18 cellular contexts compared by ENCODE assay signal in the genomic region with DNA sequence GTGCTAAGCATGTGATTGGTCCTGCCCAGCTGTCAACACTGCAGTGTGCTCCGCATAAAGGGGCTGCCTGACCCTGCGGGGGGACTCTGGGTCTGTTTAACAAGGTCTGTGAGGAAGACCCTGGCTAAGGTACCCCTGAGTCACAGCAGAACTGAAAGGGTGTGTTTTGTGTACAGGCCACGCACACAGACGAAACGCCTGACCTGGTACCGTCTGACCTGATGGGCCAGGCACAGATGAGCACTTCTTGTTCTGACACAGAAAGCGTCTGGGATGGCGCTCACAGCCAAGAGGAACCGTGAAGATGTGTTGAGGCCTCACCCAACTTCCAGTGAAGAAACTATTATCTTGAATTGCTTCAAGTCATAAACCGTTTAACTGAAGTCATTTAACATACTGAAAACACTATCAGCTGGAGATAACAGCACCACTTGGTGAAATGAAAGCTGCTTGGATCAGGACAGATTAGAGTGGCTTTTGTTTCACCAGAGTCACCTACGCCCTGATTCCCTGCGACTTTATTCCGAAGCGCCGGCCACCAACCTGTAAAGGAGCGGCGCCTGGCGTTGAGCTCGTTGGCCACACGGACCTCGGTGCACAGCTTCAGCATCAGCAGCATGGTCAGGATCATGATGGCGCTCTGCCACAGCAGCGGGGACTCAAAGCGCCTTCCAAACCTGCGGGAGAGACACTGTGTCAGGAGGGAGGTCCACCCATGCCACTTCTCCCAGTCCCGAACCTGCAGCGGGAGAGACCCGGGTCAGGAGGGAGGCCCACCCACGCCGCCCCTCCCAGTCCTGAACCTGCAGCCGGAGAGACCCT. TPM values are rescaled to one million over a fixed set of nuclear protein-coding genes. Genes with fewer than 3 reads are reported as not detected.
DNase-seq lines count a peak whose midpoint lies in the region; ATAC-seq, FAIRE-seq and TF ChIP-seq lines count a peak whose summit lies in the region.
"Had no signal": no experiment of that assay in that cellular context is flagged by ENCODE, and none has a peak within 500 bp of the region (broad histone marks: within the 10 kb centered on the region; RNA-seq: fewer than 3 reads in every experiment).

No MANE protein-coding gene starts in this region.

- no peak for FAIRE-seq in HepG2 (lab: Jason Lieb, UNC)
- FAIRE-seq: HTR-8/SVneo had no signal

- no peak overlapping the region for H3K4me3 Mint-ChIP-seq in brain
- H3K4me3 Mint-ChIP-seq: activated naive CD8-positive, alpha-beta T cell treated with anti-CD3 and anti-CD28 coated beads, Interleukin-2, amount 50 U/mL, for 24 hours; natural killer cell treated with Interleukin-12 subunit alpha and Interleukin-12 subunit beta and Interleukin-15 and Interleukin-18, amount 100 ng/mL, for 72 hours had no signal

- DNase-seq in HUDEP-2 (lab: John Stamatoyannopoulos, UW; ENCODE audit: unreplicated experiment in 76 of 76) (peak in 74 of 76 experiments; percentile 36 to 96 (median 78)), HepG2 (ENCODE audit: low spot score) (no peak), stomach (peak; percentile 28), HT-29 (ENCODE audit: low spot score) (no peak), HPDE6-E6E7 (ENCODE audit: extremely low spot score) (no peak)
- DNase-seq in effector CD8-positive, alpha-beta T cell (lab: John Stamatoyannopoulos, UW) = no peak
- DNase-seq: activated naive CD8-positive, alpha-beta T cell treated with anti-CD3 and anti-CD28 coated beads, Interleukin-2, amount 50 U/mL, for 24 hours; esophagus squamous epithelium; NCI-H2081 treated with DMSO at 0.1 percent for 48 hours; NCI-H526; stimulated activated CD4-positive, alpha-beta T cell treated with anti-CD3 and anti-CD28 coated beads, Interleukin-4, amount 100 ng/mL, for 1 hour had no signal

- peaks cover 77% of the 10 kb centered on the region for H3K4me1 ChIP-seq in HepG2 (ENCODE audit: insufficient read depth, low read length)
- H3K4me1 ChIP-seq in stomach = peaks cover 25 to 68% (median 59%) of the 10 kb centered on the region in 4 donors

- peaks cover 89% of the 10 kb centered on the region for H3K79me2 ChIP-seq in HepG2 (ENCODE audit: insufficient read depth, low read length)

- no peak overlapping the region for H3K9ac ChIP-seq in HepG2 (ENCODE audit: insufficient read depth, low read depth, low read length)
- H3K9ac ChIP-seq: BLaER1 treated with 17β-estradiol and CSF1 and Interleukin-3, amounts not matched to agents 10 nM and 100 nM had no signal

- H3K4me1 Mint-ChIP-seq in brain = peaks cover 38% of the 10 kb centered on the region

- peak overlapping the region in 3 of 5 experiments; percentile 9 to 48 (median 21) for H3K27ac Mint-ChIP-seq in brain
- H3K27ac Mint-ChIP-seq: activated naive CD8-positive, alpha-beta T cell treated with anti-CD3 and anti-CD28 coated beads, Interleukin-2, amount 50 U/mL, for 24 hours had no signal

- in situ Hi-C loops in HepG2 (cut with HindIII; ENCODE audit: extremely low pct_ligation_motif_present, low pct_unique_long_range_greater_than_20kb) = no loop called here

- peaks cover 65% of the 10 kb centered on the region for H3K36me3 Mint-ChIP-seq in brain

- H4K20me1 ChIP-seq in HepG2 (ENCODE audit: insufficient read depth, low read length) = peaks cover 14% of the 10 kb centered on the region; the same call in 1 of the 2 replicates

- H3K4me3 ChIP-seq in HepG2 (replicated peaks in 1 of 3; ENCODE audit: insufficient read depth in 1 of 3, low read depth in 2 of 3, low read length in 3 of 3) = no peak overlapping the region
- no peak overlapping the region for H3K4me3 ChIP-seq in stomach
- H3K4me3 ChIP-seq: BLaER1 treated with 17β-estradiol and CSF1 and Interleukin-3, amounts not matched to agents 10 nM and 100 nM; esophagus squamous epithelium; heart left ventricle; left lung; vagina had no signal

- H3K27ac ChIP-seq in HepG2 (ENCODE audit: extremely low read length, insufficient read depth, low read length) (peak overlapping the region; percentile 26), stomach (peak overlapping the region in 2 of 5 donors; percentile 28 to 35)
- H3K27ac ChIP-seq: left lung, vagina had no signal

- no peak for TF ChIP-seq RAD21 in HepG2 (CRISPR knock-in tag; IDR thresholded peaks at IDR 0.05)

- TF ChIP-seq EP300 in HepG2 (IDR thresholded peaks at IDR 0.05; ENCODE audit: low read depth in 2 of 2, low read length in 2 of 2) = no peak
- no peak for TF ChIP-seq EP300 in HepG2 (CRISPR knock-in tag; IDR thresholded peaks at IDR 0.05; ENCODE audit: borderline replicate concordance)
- TF ChIP-seq EP300 in stomach (IDR thresholded peaks at IDR 0.05) = no peak

- H3K4me2 ChIP-seq in HepG2 (ENCODE audit: low read depth, low read length) = no peak overlapping the region

- BruUV-seq in HepG2 (replicated peaks; lab: Mats Ljungman, UMichigan) = no TSS peak

- H3K9me3 ChIP-seq in HepG2 (ENCODE audit: low read length) (no peaks in the 10 kb centered on the region), stomach (no peaks in the 10 kb centered on the region)
- H3K9me3 ChIP-seq: esophagus squamous epithelium, heart left ventricle, left lung, vagina had no signal

- peaks cover 12 to 41% of the 10 kb centered on the region in 2 experiments; a peak in 4 of 5 replicates for H3K36me3 ChIP-seq in HepG2 (replicated peaks in 1 of 2; ENCODE audit: control insufficient read depth in 1 of 2, insufficient read depth in 2 of 2, low read length in 2 of 2)
- H3K36me3 ChIP-seq in stomach = peaks cover 14 to 61% (median 54%) of the 10 kb centered on the region in 4 donors

- intact Hi-C loops in HepG2 (cut with micrococcal nuclease; ENCODE audit: unreplicated experiment) = no loop called here
- intact Hi-C loops in stomach (cut with DNase I; ENCODE audit: low total_unique reads) = loop anchor here (10.0 kb wide), 1 partner anchor 92 kb away; a partner anchor contains a TSS

- POLR2A ChIA-PET in HepG2 (lab: Yijun Ruan, JAX) = no interaction called here

- no peak for TF ChIP-seq POLR2A in HepG2 (IDR thresholded peaks at IDR 0.05; ENCODE audit: insufficient read depth in 1 of 2, low read depth in 2 of 2, low read length in 2 of 2)
- no peak for TF ChIP-seq POLR2A in stomach (IDR thresholded peaks at IDR 0.05)

- CTCF ChIA-PET in HepG2 (lab: Yijun Ruan, JAX; ENCODE audit: low intra/inter-chr PET ratio, low total read pairs) = no interaction called here

- ATAC-seq in HepG2 = no peak
- ATAC-seq: activated naive CD8-positive, alpha-beta T cell treated with anti-CD3 and anti-CD28 coated beads, Interleukin-2, amount 50 U/mL, for 24 hours; left lung had no signal

- no peaks in the 10 kb centered on the region for H3K27me3 Mint-ChIP-seq in brain
- H3K27me3 Mint-ChIP-seq: activated naive CD8-positive, alpha-beta T cell treated with anti-CD3 and anti-CD28 coated beads, Interleukin-2, amount 50 U/mL, for 24 hours; natural killer cell treated with Interleukin-12 subunit alpha and Interleukin-12 subunit beta and Interleukin-15 and Interleukin-18, amount 100 ng/mL, for 72 hours had no signal

- no peak overlapping the region for H2AFZ ChIP-seq in HepG2 (ENCODE audit: low read length)

- peaks cover 7 to 26% (median 18%) of the 10 kb centered on the region in 5 experiments for H3K9me3 Mint-ChIP-seq in brain
- H3K9me3 Mint-ChIP-seq: activated naive CD8-positive, alpha-beta T cell treated with anti-CD3 and anti-CD28 coated beads, Interleukin-2, amount 50 U/mL, for 24 hours; natural killer cell treated with Interleukin-12 subunit alpha and Interleukin-12 subunit beta and Interleukin-15 and Interleukin-18, amount 100 ng/mL, for 72 hours had no signal

- H3K27me3 ChIP-seq in HepG2 (ENCODE audit: control insufficient read depth in 1 of 2, insufficient read depth in 2 of 2, low read length in 2 of 2) (no peaks in the 10 kb centered on the region), stomach (no peaks in the 10 kb centered on the region)
- H3K27me3 ChIP-seq: BLaER1 treated with 17β-estradiol and CSF1 and Interleukin-3, amounts not matched to agents 10 nM and 100 nM; esophagus squamous epithelium; heart left ventricle; left lung; vagina had no signal

- TF ChIP-seq CTCF in brain (conservative IDR thresholded peaks at IDR 0.05) (no peak), HepG2 (CRISPR knock-in tag; IDR thresholded peaks at IDR 0.05) (no peak), stomach (IDR thresholded peaks at IDR 0.05) (no peak)

- 94% methylated on average over 28 of the region's 31 CpGs for WGBS in HepG2 (ENCODE audit: low lambda C conversion rate)
- 49 to 68% (median 62%) methylated on average over 26 to 31 of the region's 31 CpGs for WGBS in stomach, 5 donors

RNA-seq across cellular contexts. Expression of a gene that starts 8.5 kb away (rescaled TPM):
- polyA plus RNA-seq in brain (ENCODE audit: insufficient read depth, low read depth, low replicate concordance) (45.1 TPM), HepG2 (2011; rRNA removed) (33.5 and 62.5 TPM in 2 replicates), stomach (10 to 100 TPM; 19.1 to 31.1 (median 20.0) TPM)
- total RNA-seq in HepG2 (2016; rRNA removed; fragmentation: Illumina TruSeq; extraction: Trizol) (30.3 and 41.9 TPM in 2 replicates), stomach (100 to 1,000 TPM in 1 of 5 donors, 10 to 100 TPM in 4; 18.1 to 148 (median 25.5) TPM)
- total RNA-seq in HepG2 (2016; cell fraction: cytosol; rRNA removed; fragmentation: Illumina TruSeq; extraction: Trizol; ENCODE audit: low read depth) = 40.5 and 40.6 TPM in 2 replicates
- 29.0 and 42.7 TPM in 2 replicates for total RNA-seq in HepG2 (2016; cell fraction: insoluble cytoplasmic fraction; rRNA removed; fragmentation: Illumina TruSeq; extraction: Trizol)
- 74.6 and 79.6 TPM in 2 replicates for total RNA-seq in HepG2 (2016; cell fraction: membrane; rRNA removed; fragmentation: Illumina TruSeq; extraction: Trizol)
- total RNA-seq in HepG2 (2016; cell fraction: nucleus; rRNA removed; fragmentation: Illumina TruSeq; extraction: Trizol) = 24.3 and 28.3 TPM in 2 replicates
- 56.8 and 67.4 TPM in 2 replicates for polyA plus RNA-seq in HepG2 (2011; cell fraction: cytosol; rRNA removed)
- 84.2 and 87.0 TPM in 2 replicates for polyA plus RNA-seq in HepG2 (2011; cell fraction: nucleus; rRNA removed)
- 46.8 and 62.2 TPM in 2 replicates for polyA plus RNA-seq in HepG2 (2012)
- polyA plus RNA-seq in HepG2 (2016; cell fraction: cytosol; fragmentation: Illumina TruSeq; extraction: Trizol; ENCODE audit: low read depth) = 45.1 and 50.9 TPM in 2 replicates
- polyA plus RNA-seq in HepG2 (2016; cell fraction: insoluble cytoplasmic fraction; fragmentation: Illumina TruSeq; extraction: Trizol; ENCODE audit: low read depth) = 33.6 and 33.8 TPM in 2 replicates
- polyA plus RNA-seq in HepG2 (2016; cell fraction: membrane; fragmentation: Illumina TruSeq; extraction: Trizol; ENCODE audit: low read depth) = 69.1 and 69.7 TPM in 2 replicates
- polyA plus RNA-seq in HepG2 (2016; cell fraction: nucleus; fragmentation: Illumina TruSeq; extraction: Trizol; ENCODE audit: insufficient read depth, low read depth) = 43.3 and 46.8 TPM in 2 replicates
- 19.8 and 109 TPM in 2 replicates for polyA minus RNA-seq in HepG2 (2011; rRNA and poly(A)+ RNA removed; ENCODE audit: low replicate concordance)
- polyA minus RNA-seq in HepG2 (2011; cell fraction: cytosol; rRNA and poly(A)+ RNA removed) = 28.8 and 32.5 TPM in 2 replicates
- 27.0 and 33.3 TPM in 2 replicates for polyA minus RNA-seq in HepG2 (2011; cell fraction: nucleus; rRNA and poly(A)+ RNA removed)
- total RNA-seq in HT-29 (2014; rRNA removed; shearing (Covaris generic)) = 37.4 and 41.9 TPM in 2 replicates

RNA-seq across cellular contexts. Expression of a gene that starts 21.4 kb away (rescaled TPM):
- polyA plus RNA-seq in brain (ENCODE audit: insufficient read depth, low read depth, low replicate concordance) (3.3 TPM), HepG2 (2011; rRNA removed) (41.2 and 45.1 TPM in 2 replicates), stomach (10 to 100 TPM; 51.6 to 62.3 (median 58.7) TPM)
- total RNA-seq in HepG2 (2016; rRNA removed; fragmentation: Illumina TruSeq; extraction: Trizol) (15.3 and 22.6 TPM in 2 replicates), stomach (10 to 100 TPM in 4 of 5 donors, 1 to 10 TPM in 1; 4.1 to 42.6 (median 23.8) TPM)
- total RNA-seq in HepG2 (2016; cell fraction: cytosol; rRNA removed; fragmentation: Illumina TruSeq; extraction: Trizol; ENCODE audit: low read depth) = 28.9 and 34.1 TPM in 2 replicates
- 13.5 and 21.2 TPM in 2 replicates for total RNA-seq in HepG2 (2016; cell fraction: insoluble cytoplasmic fraction; rRNA removed; fragmentation: Illumina TruSeq; extraction: Trizol)
- 33.2 and 40.1 TPM in 2 replicates for total RNA-seq in HepG2 (2016; cell fraction: membrane; rRNA removed; fragmentation: Illumina TruSeq; extraction: Trizol)
- 17.7 and 20.7 TPM in 2 replicates for total RNA-seq in HepG2 (2016; cell fraction: nucleus; rRNA removed; fragmentation: Illumina TruSeq; extraction: Trizol)
- 28.0 and 28.5 TPM in 2 replicates for polyA plus RNA-seq in HepG2 (2011; cell fraction: cytosol; rRNA removed)
- 34.3 and 53.2 TPM in 2 replicates for polyA plus RNA-seq in HepG2 (2011; cell fraction: nucleus; rRNA removed)
- 26.1 and 32.6 TPM in 2 replicates for polyA plus RNA-seq in HepG2 (2012)
- 36.8 and 50.0 TPM in 2 replicates for polyA plus RNA-seq in HepG2 (2016; cell fraction: cytosol; fragmentation: Illumina TruSeq; extraction: Trizol; ENCODE audit: low read depth)
- polyA plus RNA-seq in HepG2 (2016; cell fraction: insoluble cytoplasmic fraction; fragmentation: Illumina TruSeq; extraction: Trizol; ENCODE audit: low read depth) = 17.9 and 18.7 TPM in 2 replicates
- 33.7 and 42.5 TPM in 2 replicates for polyA plus RNA-seq in HepG2 (2016; cell fraction: membrane; fragmentation: Illumina TruSeq; extraction: Trizol; ENCODE audit: low read depth)
- 68.0 and 69.5 TPM in 2 replicates for polyA plus RNA-seq in HepG2 (2016; cell fraction: nucleus; fragmentation: Illumina TruSeq; extraction: Trizol; ENCODE audit: insufficient read depth, low read depth)
- 4.1 and 8.6 TPM in 2 replicates for polyA minus RNA-seq in HepG2 (2011; rRNA and poly(A)+ RNA removed; ENCODE audit: low replicate concordance)
- 5.3 and 7.9 TPM in 2 replicates for polyA minus RNA-seq in HepG2 (2011; cell fraction: cytosol; rRNA and poly(A)+ RNA removed)
- 23.3 and 28.1 TPM in 2 replicates for polyA minus RNA-seq in HepG2 (2011; cell fraction: nucleus; rRNA and poly(A)+ RNA removed)
- 38.3 and 43.6 TPM in 2 replicates for total RNA-seq in HT-29 (2014; rRNA removed; shearing (Covaris generic))

RNA-seq across cellular contexts. Expression of a gene that starts 45.4 kb away (rescaled TPM):
- 150 TPM for polyA plus RNA-seq in brain (ENCODE audit: insufficient read depth, low read depth, low replicate concordance)
- total RNA-seq in HepG2 (2016; rRNA removed; fragmentation: Illumina TruSeq; extraction: Trizol) = 192 and 202 TPM in 2 replicates
- 596 and 716 TPM in 2 replicates for total RNA-seq in HepG2 (2016; cell fraction: cytosol; rRNA removed; fragmentation: Illumina TruSeq; extraction: Trizol; ENCODE audit: low read depth)
- total RNA-seq in HepG2 (2016; cell fraction: insoluble cytoplasmic fraction; rRNA removed; fragmentation: Illumina TruSeq; extraction: Trizol) = 185 and 204 TPM in 2 replicates
- 533 and 635 TPM in 2 replicates for total RNA-seq in HepG2 (2016; cell fraction: membrane; rRNA removed; fragmentation: Illumina TruSeq; extraction: Trizol)
- total RNA-seq in HepG2 (2016; cell fraction: nucleus; rRNA removed; fragmentation: Illumina TruSeq; extraction: Trizol) = 56.2 and 79.7 TPM in 2 replicates
- polyA plus RNA-seq in HepG2 (2011; rRNA removed) = 135 and 172 TPM in 2 replicates
- polyA plus RNA-seq in HepG2 (2011; cell fraction: cytosol; rRNA removed) = 131 and 145 TPM in 2 replicates
- polyA plus RNA-seq in HepG2 (2011; cell fraction: nucleus; rRNA removed) = 32.1 and 40.2 TPM in 2 replicates
- polyA plus RNA-seq in HepG2 (2012) = 123 and 145 TPM in 2 replicates
- 941 and 1,125 TPM in 2 replicates for polyA plus RNA-seq in HepG2 (2016; cell fraction: cytosol; fragmentation: Illumina TruSeq; extraction: Trizol; ENCODE audit: low read depth)
- polyA plus RNA-seq in HepG2 (2016; cell fraction: insoluble cytoplasmic fraction; fragmentation: Illumina TruSeq; extraction: Trizol; ENCODE audit: low read depth) = 223 and 229 TPM in 2 replicates
- polyA plus RNA-seq in HepG2 (2016; cell fraction: membrane; fragmentation: Illumina TruSeq; extraction: Trizol; ENCODE audit: low read depth) = 563 and 676 TPM in 2 replicates
- polyA plus RNA-seq in HepG2 (2016; cell fraction: nucleus; fragmentation: Illumina TruSeq; extraction: Trizol; ENCODE audit: insufficient read depth, low read depth) = 165 and 194 TPM in 2 replicates
- polyA minus RNA-seq in HepG2 (2011; rRNA and poly(A)+ RNA removed; ENCODE audit: low replicate concordance) = 36.7 and 86.4 TPM in 2 replicates
- 44.1 and 45.4 TPM in 2 replicates for polyA minus RNA-seq in HepG2 (2011; cell fraction: cytosol; rRNA and poly(A)+ RNA removed)
- 14.9 and 19.2 TPM in 2 replicates for polyA minus RNA-seq in HepG2 (2011; cell fraction: nucleus; rRNA and poly(A)+ RNA removed)
- 100 to 1,000 TPM in 1 of 5 donors, 10 to 100 TPM in 4; 12.9 to 146 (median 16.8) TPM for total RNA-seq in stomach
- polyA plus RNA-seq in stomach = 100 to 1,000 TPM in 1 of 3 donors, 10 to 100 TPM in 2; 81.7 to 110 (median 97.0) TPM
- 63.4 and 70.8 TPM in 2 replicates for total RNA-seq in HT-29 (2014; rRNA removed; shearing (Covaris generic))

Comparison
In these comparisons a context has a peak if more than half of its experiments do, and no peak if none do; other contexts are left out.
1. DNase-seq: peak in HUDEP-2 (74 of 76) and stomach (single experiment); none in HepG2 (single experiment), HT-29 (single experiment), effector CD8-positive, alpha-beta T cell (single experiment) and HPDE6-E6E7 (single experiment).